ENCODE assay signal across 10 cellular contexts in genomic region chr7:43735802-43736603, GRCh38. TPM values are rescaled to one million over a fixed set of nuclear protein-coding genes. Genes with fewer than 3 reads are reported as not detected.
DNase-seq lines count a peak whose midpoint lies in the region; ATAC-seq and TF ChIP-seq lines count a peak whose summit lies in the region.
"Had no signal": no experiment of that assay in that cellular context is flagged by ENCODE, and none has a peak within 500 bp of the region (broad histone marks: within the 10 kb centered on the region; RNA-seq: fewer than 3 reads in every experiment).

No MANE protein-coding gene starts in this region.

- POLR2A ChIA-PET in activated B cell treated with CpG ODN at 0.5 μM for 24 hours (lab: Charles Lee), result interaction anchor here (0.6 to 0.8 kb wide), 2 partner anchors 153 to 1143 kb away, joined by 4 to 8 read pairs; partner anchors contain the start of gene STK17A

- WGBS in thyroid gland, 2 donors, result 56 to 74% methylated on average over 2 of the region's 2 CpGs

- H3K27ac Mint-ChIP-seq in activated T-cell treated with anti-CD3 and anti-CD28 coated beads, Interleukin-2, amount 50 U/mL, for 24 hours, result peak overlapping the region; percentile 90
- no peak overlapping the region for H3K27ac Mint-ChIP-seq in activated B cell treated with CpG ODN at 0.5 μM for 24 hours
- peak overlapping the region; percentile 43 for H3K27ac Mint-ChIP-seq in stimulated activated naive B cell treated with anti-CD40 and anti-IgM and Interleukin-4, amounts not matched to agents 10 μg/mL and 1 μg/mL and 100 μg/mL, for 72 hours

- no peaks in the 10 kb centered on the region for H3K36me3 ChIP-seq in thyroid gland
- H3K36me3 ChIP-seq: BLaER1 had no signal

- H3K27me3 Mint-ChIP-seq in activated T-cell treated with anti-CD3 and anti-CD28 coated beads, Interleukin-2, amount 50 U/mL, for 24 hours, result no peaks in the 10 kb centered on the region
- H3K27me3 Mint-ChIP-seq in activated B cell treated with CpG ODN at 0.5 μM for 24 hours, result no peaks in the 10 kb centered on the region
- peaks cover 0 to 12% of the 10 kb centered on the region in 2 donors for H3K27me3 Mint-ChIP-seq in stimulated activated naive B cell treated with anti-CD40 and anti-IgM and Interleukin-4, amounts not matched to agents 10 μg/mL and 1 μg/mL and 100 μg/mL, for 72 hours

- TF ChIP-seq POLR2A in thyroid gland (IDR thresholded peaks at IDR 0.05), result no peak

- H3K4me1 Mint-ChIP-seq in activated T-cell treated with anti-CD3 and anti-CD28 coated beads, Interleukin-2, amount 50 U/mL, for 24 hours (ENCODE audit: low read depth), result peaks cover 26% of the 10 kb centered on the region
- H3K4me1 Mint-ChIP-seq in activated B cell treated with CpG ODN at 0.5 μM for 24 hours, result no peaks in the 10 kb centered on the region
- peaks cover 6 to 15% of the 10 kb centered on the region in 2 donors for H3K4me1 Mint-ChIP-seq in stimulated activated naive B cell treated with anti-CD40 and anti-IgM and Interleukin-4, amounts not matched to agents 10 μg/mL and 1 μg/mL and 100 μg/mL, for 72 hours

- H3K4me3 Mint-ChIP-seq in activated T-cell treated with anti-CD3 and anti-CD28 coated beads, Interleukin-2, amount 50 U/mL, for 24 hours, result no peak overlapping the region
- H3K4me3 Mint-ChIP-seq in activated B cell treated with CpG ODN at 0.5 μM for 24 hours, result no peak overlapping the region
- no peak overlapping the region for H3K4me3 Mint-ChIP-seq in stimulated activated naive B cell treated with anti-CD40 and anti-IgM and Interleukin-4, amounts not matched to agents 10 μg/mL and 1 μg/mL and 100 μg/mL, for 72 hours

- H3K9me3 Mint-ChIP-seq in activated T-cell treated with anti-CD3 and anti-CD28 coated beads, Interleukin-2, amount 50 U/mL, for 24 hours, result no peaks in the 10 kb centered on the region
- no peaks in the 10 kb centered on the region for H3K9me3 Mint-ChIP-seq in activated B cell treated with CpG ODN at 0.5 μM for 24 hours
- H3K9me3 Mint-ChIP-seq in stimulated activated naive B cell treated with anti-CD40 and anti-IgM and Interleukin-4, amounts not matched to agents 10 μg/mL and 1 μg/mL and 100 μg/mL, for 72 hours, result no peaks in the 10 kb centered on the region

- no peak for DNase-seq in activated T-cell treated with anti-CD3 and anti-CD28 coated beads, Interleukin-2, amount 50 U/mL, for 24 hours
- DNase-seq in activated T-cell treated with anti-CD3 and anti-CD28 coated beads for 4 hours (no peak), activated B cell treated with CpG ODN at 0.5 μM for 24 hours (no peak), cortex of kidney (lab: John Stamatoyannopoulos, UW) (no peak), left lobe of liver (ENCODE audit: low spot score) (no peak), thyroid gland (no peak)
- peak; percentile 14 for DNase-seq in stimulated activated naive B cell treated with anti-CD40 and anti-IgM and Interleukin-4, amounts not matched to agents 10 μg/mL and 1 μg/mL and 100 μg/mL, for 72 hours
- DNase-seq: NCI-H524 had no signal

- no peaks in the 10 kb centered on the region for H3K4me1 ChIP-seq in thyroid gland
- H3K4me1 ChIP-seq: BLaER1 had no signal

- no peaks in the 10 kb centered on the region for H3K9me3 ChIP-seq in thyroid gland

- no peaks in the 10 kb centered on the region for H3K27me3 ChIP-seq in thyroid gland
- H3K27me3 ChIP-seq: BLaER1 had no signal

- intact Hi-C loops in activated B cell treated with CpG ODN at 0.5 μM for 24 hours (cut with micrococcal nuclease) (loop anchor here (1.0 kb wide), 1 partner anchor 14 kb away; no protein-coding TSS in a partner anchor), thyroid gland (cut with DNase I) (loop anchor here (10.0 kb wide), 1 partner anchor 99 kb away; no protein-coding TSS in a partner anchor)

- no peaks in the 10 kb centered on the region for H3K36me3 Mint-ChIP-seq in activated T-cell treated with anti-CD3 and anti-CD28 coated beads, Interleukin-2, amount 50 U/mL, for 24 hours (ENCODE audit: low read depth)
- no peaks in the 10 kb centered on the region for H3K36me3 Mint-ChIP-seq in activated B cell treated with CpG ODN at 0.5 μM for 24 hours (ENCODE audit: low read depth)
- H3K36me3 Mint-ChIP-seq in stimulated activated naive B cell treated with anti-CD40 and anti-IgM and Interleukin-4, amounts not matched to agents 10 μg/mL and 1 μg/mL and 100 μg/mL, for 72 hours, result no peaks in the 10 kb centered on the region

- H3K27ac ChIP-seq in thyroid gland, result no peak overlapping the region
- H3K27ac ChIP-seq: BLaER1 had no signal

- ATAC-seq in HG03025 (IDR thresholded peaks at IDR 0.05; ENCODE audit: low FRiP score, unreplicated experiment), result peak; percentile 55
- peak; percentile 21 for ATAC-seq in activated B cell treated with CpG ODN at 0.5 μM for 24 hours (ENCODE audit: low read depth)
- peak; percentile 77 to 94 for ATAC-seq in stimulated activated naive B cell treated with anti-CD40 and anti-IgM and Interleukin-4, amounts not matched to agents 10 μg/mL and 1 μg/mL and 100 μg/mL, for 72 hours (replicated peaks)
- ATAC-seq in left lobe of liver, result no peak

- no peak overlapping the region for H3K4me3 ChIP-seq in thyroid gland (replicated peaks in 1 of 3)
- H3K4me3 ChIP-seq: BLaER1 had no signal

- CTCF ChIA-PET in activated B cell treated with CpG ODN at 0.5 μM for 24 hours (lab: Charles Lee), result no interaction called here

- no peak for TF ChIP-seq CTCF in activated B cell treated with CpG ODN at 0.5 μM for 24 hours (IDR thresholded peaks at IDR 0.05)
- TF ChIP-seq CTCF in thyroid gland (IDR thresholded peaks at IDR 0.05), result no peak

RNA-seq across cellular contexts. Expression of gene COA1, which starts 6.7 kb away (rescaled TPM):
- 49.2 and 56.9 TPM in 2 replicates for total RNA-seq in activated B cell treated with CpG ODN at 0.5 μM for 24 hours
- total RNA-seq in left lobe of liver, result 16.0 TPM
- 10 to 100 TPM; 59.4 to 72.0 (median 68.7) TPM for total RNA-seq in thyroid gland

RNA-seq across cellular contexts. Expression of gene BLVRA, which starts 22.5 kb away (rescaled TPM):
- 8.5 and 10.2 TPM in 2 replicates for total RNA-seq in activated B cell treated with CpG ODN at 0.5 μM for 24 hours
- 4.0 TPM for total RNA-seq in left lobe of liver
- total RNA-seq in thyroid gland, result 10 to 100 TPM; 28.5 to 44.5 (median 36.7) TPM
